In genomic region chr12:119687344-119687865, GRCh38 we compare ENCODE assay signal across 21 cellular contexts. TPM values are rescaled to one million over a fixed set of nuclear protein-coding genes. Genes with fewer than 3 reads are reported as not detected.
DNase-seq lines count a peak whose midpoint lies in the region; ATAC-seq, FAIRE-seq and TF ChIP-seq lines count a peak whose summit lies in the region.
"Had no signal": no experiment of that assay in that cellular context is flagged by ENCODE, and none has a peak within 500 bp of the region (broad histone marks: within the 10 kb centered on the region; RNA-seq: fewer than 3 reads in every experiment).

No MANE protein-coding gene starts in this region.

- H2AFZ ChIP-seq in HepG2 (ENCODE audit: low read length): no peak overlapping the region
- no peak overlapping the region for H2AFZ ChIP-seq in H1 (ENCODE audit: low read length)
- H2AFZ ChIP-seq in mesenchymal stem cell (ENCODE audit: low read depth, low read length): no peak overlapping the region
- H2AFZ ChIP-seq: PC-9 had no signal

- H3K4me2 ChIP-seq in HepG2 (ENCODE audit: low read depth, low read length): no peak overlapping the region
- no peak overlapping the region for H3K4me2 ChIP-seq in H1 (ENCODE audit: insufficient read depth in 1 of 2, low read depth in 2 of 2, low read length in 2 of 2)
- H3K4me2 ChIP-seq in mesenchymal stem cell (ENCODE audit: low read length, poor library complexity, severe bottlenecking): no peak overlapping the region
- H3K4me2 ChIP-seq: PC-9 had no signal

- peak overlapping the region; percentile 5 for H3K4me3 Mint-ChIP-seq in memory B cell
- H3K4me3 Mint-ChIP-seq in stimulated activated effector memory CD8-positive, alpha-beta T cell treated with anti-CD3 and anti-CD28 coated beads, Interleukin-12 subunit alpha, Interleukin-12 subunit beta, amount 100 ng/mL, for 72 hours: no peak overlapping the region
- H3K4me3 Mint-ChIP-seq: CD14-positive monocyte had no signal

- H2AK5ac ChIP-seq in H1 (ENCODE audit: low read depth, low read length): no peak overlapping the region
- H2AK5ac ChIP-seq in mesenchymal stem cell (ENCODE audit: low read length, severe bottlenecking): no peak overlapping the region

- no peak overlapping the region for H2BK20ac ChIP-seq in H1 (ENCODE audit: low read length)

- H3K27me3 ChIP-seq in HepG2 (ENCODE audit: control insufficient read depth in 1 of 2, insufficient read depth in 2 of 2, low read length in 2 of 2): no peaks in the 10 kb centered on the region
- H3K27me3 ChIP-seq in right lobe of liver: no peaks in the 10 kb centered on the region
- no peaks in the 10 kb centered on the region for H3K27me3 ChIP-seq in H1 (replicated peaks in 1 of 4; ENCODE audit: control insufficient read depth in 3 of 4, extremely low read depth in 1 of 4, insufficient read depth in 3 of 4, low read length in 3 of 4)
- no peaks in the 10 kb centered on the region for H3K27me3 ChIP-seq in mesenchymal stem cell (ENCODE audit: control insufficient read depth in 1 of 2, insufficient read depth in 1 of 2, low read length in 2 of 2)

- H3K9ac ChIP-seq in HepG2 (ENCODE audit: insufficient read depth, low read depth, low read length): no peak overlapping the region
- H3K9ac ChIP-seq in H1 (replicated peaks in 1 of 4; ENCODE audit: extremely low read depth in 1 of 4, low read depth in 3 of 4, low read length in 3 of 4): no peak overlapping the region
- H3K9ac ChIP-seq in mesenchymal stem cell (ENCODE audit: low read length): no peak overlapping the region

- TF ChIP-seq POLR2A in HepG2 (IDR thresholded peaks at IDR 0.05; ENCODE audit: insufficient read depth in 1 of 2, low read depth in 2 of 2, low read length in 2 of 2) (no peak), right lobe of liver (IDR thresholded peaks at IDR 0.05) (no peak), H1 (IDR thresholded peaks at IDR 0.05; ENCODE audit: control extremely low read depth in 1 of 2, low read depth in 2 of 2, low read length in 2 of 2) (no peak)

- TF ChIP-seq RAD21 in HepG2 (CRISPR knock-in tag; IDR thresholded peaks at IDR 0.05) (no peak), H1 (IDR thresholded peaks at IDR 0.05 in 1 of 2, conservative IDR thresholded peaks at IDR 0.05 in 1 of 2; ENCODE audit: low read depth in 2 of 2, low read length in 2 of 2) (no peak)

- no peak overlapping the region for H3K14ac ChIP-seq in H1 (ENCODE audit: insufficient read length)
- H3K14ac ChIP-seq in mesenchymal stem cell (ENCODE audit: low read length in 2 of 2): no peak overlapping the region

- H4K20me1 ChIP-seq in HepG2 (ENCODE audit: insufficient read depth, low read length) (no peaks in the 10 kb centered on the region), H1 (replicated peaks in 1 of 2; ENCODE audit: control insufficient read depth in 1 of 2, insufficient read depth in 2 of 2, low read length in 2 of 2) (no peaks in the 10 kb centered on the region)

- H3K36me3 ChIP-seq in HepG2 (replicated peaks in 1 of 2; ENCODE audit: control insufficient read depth in 1 of 2, insufficient read depth in 2 of 2, low read length in 2 of 2): peaks cover 3 to 12% of the 10 kb centered on the region in 2 experiments; a peak in 4 of 5 replicates
- no peaks in the 10 kb centered on the region for H3K36me3 ChIP-seq in right lobe of liver
- H3K36me3 ChIP-seq in H1 (ENCODE audit: control insufficient read depth in 2 of 4, insufficient read depth in 4 of 4, low read length in 3 of 4): peaks cover 6 to 24% (median 9%) of the 10 kb centered on the region in 4 experiments; a peak in 7 of 8 replicates
- peaks cover 13 to 17% of the 10 kb centered on the region in 2 experiments for H3K36me3 ChIP-seq in mesenchymal stem cell (ENCODE audit: control insufficient read depth in 1 of 2, insufficient read depth in 2 of 2, low read depth in 1 of 2, low read length in 2 of 2)

- H3K79me2 ChIP-seq in HepG2 (ENCODE audit: insufficient read depth, low read length): no peaks in the 10 kb centered on the region
- no peaks in the 10 kb centered on the region for H3K79me2 ChIP-seq in H1 (ENCODE audit: control insufficient read depth in 1 of 2, insufficient read depth in 2 of 2, low read length in 2 of 2)

- no peak overlapping the region for H3K56ac ChIP-seq in H1 (replicated peaks; ENCODE audit: insufficient read length, low read depth, low read length)

- POLR2A ChIA-PET in HepG2 (lab: Yijun Ruan, JAX) (interaction anchor here (1.2 kb wide), 1 partner anchor 18 kb away, joined by 4 read pairs; no protein-coding TSS in a partner anchor), H1 (lab: Charles Lee; ENCODE audit: partially characterized antibody) (no interaction called here)

- no peak overlapping the region for H2BK120ac ChIP-seq in H1 (replicated peaks; ENCODE audit: low read depth, low read length)
- H2BK120ac ChIP-seq in mesenchymal stem cell (ENCODE audit: low read depth, low read length): no peak overlapping the region

- no peak for DNase-seq in HepG2 (ENCODE audit: low spot score)
- no peak for DNase-seq in right lobe of liver
- no peak for DNase-seq in H1 (ENCODE audit: low read depth in 1 of 2, low spot score in 2 of 2)
- no peak for DNase-seq in memory B cell (ENCODE audit: low spot score in 2 of 2)
- no peak for DNase-seq in stimulated activated effector memory CD8-positive, alpha-beta T cell treated with anti-CD3 and anti-CD28 coated beads, Interleukin-12 subunit alpha, Interleukin-12 subunit beta, amount 100 ng/mL, for 72 hours (ENCODE audit: low spot score in 2 of 2)
- no peak for DNase-seq in foreskin melanocyte
- DNase-seq in mesenchymal stem cell: no peak
- no peak for DNase-seq in hypothalamus (lab: John Stamatoyannopoulos, UW)
- DNase-seq: 8988T, DMS79 treated with DMSO at 0.1 percent for 48 hours, Karpas-422, NCI-H1048, NCI-H1436, NCI-H1930, NCI-H226, NCI-H524 treated with DMSO at 0.1 percent for 48 hours, PC-9 had no signal

- H3K23me2 ChIP-seq in H1 (ENCODE audit: low read depth, low read length): no peaks in the 10 kb centered on the region

- H4K5ac ChIP-seq in H1 (ENCODE audit: insufficient read length, low read depth, low read length): no peak overlapping the region

- no peaks in the 10 kb centered on the region; the same call in 1 of the 2 replicates for H3K79me1 ChIP-seq in H1 (ENCODE audit: low read depth, low read length)
- H3K79me1 ChIP-seq in mesenchymal stem cell (replicated peaks; ENCODE audit: low read length, poor library complexity, severe bottlenecking): no peaks in the 10 kb centered on the region

- H4K91ac ChIP-seq in H1 (replicated peaks; ENCODE audit: insufficient read length, low read length) (no peak overlapping the region), mesenchymal stem cell (ENCODE audit: low read length) (no peak overlapping the region)

- BruUV-seq in HepG2 (replicated peaks; lab: Mats Ljungman, UMichigan): no TSS peak

- no peak overlapping the region for H3K18ac ChIP-seq in H1 (ENCODE audit: extremely low read depth, low read length)
- no peak overlapping the region for H3K18ac ChIP-seq in mesenchymal stem cell (ENCODE audit: low read depth in 1 of 2, low read length in 2 of 2)

- H3K23ac ChIP-seq in H1 (ENCODE audit: insufficient read length): no peak overlapping the region
- no peak overlapping the region for H3K23ac ChIP-seq in mesenchymal stem cell (ENCODE audit: low read length in 2 of 2)

- TF ChIP-seq CTCF in HepG2 (CRISPR knock-in tag; IDR thresholded peaks at IDR 0.05) (no peak), right lobe of liver (IDR thresholded peaks at IDR 0.05) (no peak), H1 (IDR thresholded peaks at IDR 0.05; ENCODE audit: control extremely low read depth in 1 of 3, insufficient read depth in 1 of 3, low read depth in 1 of 3, low read length in 3 of 3) (no peak)

- peaks cover 2% of the 10 kb centered on the region for H3K9me3 Mint-ChIP-seq in memory B cell
- no peaks in the 10 kb centered on the region for H3K9me3 Mint-ChIP-seq in stimulated activated effector memory CD8-positive, alpha-beta T cell treated with anti-CD3 and anti-CD28 coated beads, Interleukin-12 subunit alpha, Interleukin-12 subunit beta, amount 100 ng/mL, for 72 hours
- H3K9me3 Mint-ChIP-seq: CD14-positive monocyte had no signal

- no peak for ATAC-seq in HepG2
- ATAC-seq in right lobe of liver: no peak
- ATAC-seq in memory B cell (ENCODE audit: low read depth): no peak
- no peak for ATAC-seq in stimulated activated effector memory CD8-positive, alpha-beta T cell treated with anti-CD3 and anti-CD28 coated beads, Interleukin-12 subunit alpha, Interleukin-12 subunit beta, amount 100 ng/mL, for 72 hours

- peak overlapping the region; percentile 31 for H3K27ac Mint-ChIP-seq in memory B cell
- H3K27ac Mint-ChIP-seq in stimulated activated effector memory CD8-positive, alpha-beta T cell treated with anti-CD3 and anti-CD28 coated beads, Interleukin-12 subunit alpha, Interleukin-12 subunit beta, amount 100 ng/mL, for 72 hours: no peak overlapping the region

- in situ Hi-C loops in HepG2 (cut with HindIII; ENCODE audit: extremely low pct_ligation_motif_present, low pct_unique_long_range_greater_than_20kb): no loop called here

- no peak for FAIRE-seq in HepG2 (lab: Jason Lieb, UNC)
- FAIRE-seq in H1 (lab: Jason Lieb, UNC): no peak
- FAIRE-seq: HTR-8/SVneo had no signal

- H3K27me3 Mint-ChIP-seq in memory B cell: no peaks in the 10 kb centered on the region
- H3K27me3 Mint-ChIP-seq: IgD-negative memory B cell had no signal

- TF ChIP-seq EP300 in HepG2 (IDR thresholded peaks at IDR 0.05; ENCODE audit: low read depth in 2 of 2, low read length in 2 of 2): no peak
- TF ChIP-seq EP300 in HepG2 (CRISPR knock-in tag; IDR thresholded peaks at IDR 0.05; ENCODE audit: borderline replicate concordance): no peak
- TF ChIP-seq EP300 in H1 (IDR thresholded peaks at IDR 0.05; ENCODE audit: borderline replicate concordance in 1 of 2, low read depth in 2 of 2, low read length in 2 of 2): no peak

- H2BK12ac ChIP-seq in H1 (ENCODE audit: low read depth, low read length): no peak overlapping the region
- H2BK12ac ChIP-seq in mesenchymal stem cell (ENCODE audit: low read length in 2 of 2): peak overlapping the region in 1 of 2 experiments; percentile 15

- WGBS in HepG2 (ENCODE audit: low lambda C conversion rate): 96% methylated on average over 14 of the region's 15 CpGs
- WGBS in right lobe of liver (ENCODE audit: insufficient coverage, low coverage, low lambda C conversion rate, missing lambda C conversion rate): 43% methylated on average over 14 of the region's 15 CpGs
- WGBS in H1 (ENCODE audit: extremely low coverage in 1 of 2, insufficient coverage in 1 of 2, insufficient read length in 1 of 2, insufficient replicate concordance in 2 of 2, low coverage in 1 of 2, low lambda C conversion rate in 2 of 2, missing lambda C conversion rate in 1 of 2), 2 experiments: 88% methylated on average over 15 of the region's 15 CpGs; no CpG with 5 or more reads in 1 of the 2 experiments
- WGBS in mesenchymal stem cell: 49% methylated on average over 10 of the region's 15 CpGs

- H2BK15ac ChIP-seq in H1 (ENCODE audit: low read length): no peak overlapping the region
- H2BK15ac ChIP-seq in mesenchymal stem cell (ENCODE audit: low read depth, poor library complexity, severe bottlenecking): no peak overlapping the region

- peaks cover 2% of the 10 kb centered on the region for H3K36me3 Mint-ChIP-seq in memory B cell
- peaks cover under 1% of the 10 kb centered on the region for H3K36me3 Mint-ChIP-seq in stimulated activated effector memory CD8-positive, alpha-beta T cell treated with anti-CD3 and anti-CD28 coated beads, Interleukin-12 subunit alpha, Interleukin-12 subunit beta, amount 100 ng/mL, for 72 hours

- H4K8ac ChIP-seq in H1 (ENCODE audit: extremely low read depth, insufficient read depth, low read length) (no peak overlapping the region), mesenchymal stem cell (ENCODE audit: low read length) (no peak overlapping the region)

- H3K4me1 ChIP-seq in HepG2 (ENCODE audit: insufficient read depth, low read length) (peaks cover 80% of the 10 kb centered on the region), right lobe of liver (peaks cover 0 to 62% (median 17%) of the 10 kb centered on the region in 4 donors), H1 (replicated peaks in 1 of 4; ENCODE audit: control insufficient read depth in 3 of 4, insufficient read depth in 4 of 4, low read length in 3 of 4) (no peaks in the 10 kb centered on the region), mesenchymal stem cell (ENCODE audit: control insufficient read depth, insufficient read depth, low read depth, low read length) (peaks cover 10% of the 10 kb centered on the region)

- peaks cover 15% of the 10 kb centered on the region for H3K4me1 Mint-ChIP-seq in memory B cell
- no peaks in the 10 kb centered on the region for H3K4me1 Mint-ChIP-seq in stimulated activated effector memory CD8-positive, alpha-beta T cell treated with anti-CD3 and anti-CD28 coated beads, Interleukin-12 subunit alpha, Interleukin-12 subunit beta, amount 100 ng/mL, for 72 hours

- H3K4me3 ChIP-seq in HepG2 (replicated peaks in 1 of 3; ENCODE audit: insufficient read depth in 1 of 3, low read depth in 2 of 3, low read length in 3 of 3) (no peak overlapping the region), right lobe of liver (no peak overlapping the region), H1 (ENCODE audit: extremely low read depth in 1 of 4, insufficient read depth in 2 of 4, low read depth in 3 of 4, low read length in 4 of 4) (no peak overlapping the region), mesenchymal stem cell (ENCODE audit: insufficient read depth in 1 of 2, low read depth in 1 of 2, low read length in 2 of 2) (no peak overlapping the region)
- H3K4me3 ChIP-seq: HAP-1, PC-9 had no signal

- no peaks in the 10 kb centered on the region for H3K9me3 ChIP-seq in HepG2 (ENCODE audit: low read length)
- H3K9me3 ChIP-seq in right lobe of liver: no peaks in the 10 kb centered on the region
- no peaks in the 10 kb centered on the region; a peak in 1 of 4 replicates for H3K9me3 ChIP-seq in H1 (ENCODE audit: insufficient read depth in 2 of 2, low read depth in 1 of 2, low read length in 1 of 2)
- H3K9me3 ChIP-seq in mesenchymal stem cell (ENCODE audit: control insufficient read depth, low read length): no peaks in the 10 kb centered on the region
- H3K9me3 ChIP-seq: HAP-1 had no signal

- CTCF ChIA-PET in HepG2 (lab: Yijun Ruan, JAX; ENCODE audit: low intra/inter-chr PET ratio, low total read pairs): no interaction called here
- CTCF ChIA-PET in H1 (lab: Charles Lee; ENCODE audit: partially characterized antibody): interaction anchor here (0.6 to 1.2 kb wide), 2 partner anchors 22 to 140 kb away, joined by 3 read pairs; no protein-coding TSS in a partner anchor

- H3K4ac ChIP-seq in H1 (replicated peaks; ENCODE audit: insufficient read length, low read depth, low read length): no peak overlapping the region
- no peak overlapping the region for H3K4ac ChIP-seq in mesenchymal stem cell (ENCODE audit: low read depth in 1 of 2, low read length in 2 of 2)

- intact Hi-C loops in HepG2 (cut with micrococcal nuclease; ENCODE audit: unreplicated experiment): no loop called here
- intact Hi-C loops in right lobe of liver (cut with DNase I): no loop called here

- H2BK5ac ChIP-seq in H1 (ENCODE audit: low read depth, low read length): no peak overlapping the region
- H2BK5ac ChIP-seq in mesenchymal stem cell (ENCODE audit: low read depth, low read length, poor library complexity, severe bottlenecking): no peak overlapping the region

- no peak overlapping the region for H3K27ac ChIP-seq in HepG2 (ENCODE audit: extremely low read length, insufficient read depth, low read length)
- peak overlapping the region in 1 of 3 donors; percentile 49 for H3K27ac ChIP-seq in right lobe of liver
- H3K27ac ChIP-seq in H1 (ENCODE audit: low read depth, low read length): no peak overlapping the region
- H3K27ac ChIP-seq in mesenchymal stem cell (ENCODE audit: low read length, poor library complexity, severe bottlenecking): no peak overlapping the region
- H3K27ac ChIP-seq: PC-9 had no signal

RNA-seq across cellular contexts. Expression of gene PRKAB1, which starts 19.5 kb away (rescaled TPM):
- 25.4 and 28.4 TPM in 2 replicates for total RNA-seq in HepG2 (2016; rRNA removed; fragmentation: Illumina TruSeq; extraction: Trizol)
- total RNA-seq in HepG2 (2016; cell fraction: cytosol; rRNA removed; fragmentation: Illumina TruSeq; extraction: Trizol; ENCODE audit: low read depth): 7.2 and 8.3 TPM in 2 replicates
- total RNA-seq in HepG2 (2016; cell fraction: insoluble cytoplasmic fraction; rRNA removed; fragmentation: Illumina TruSeq; extraction: Trizol): 24.7 and 27.3 TPM in 2 replicates
- total RNA-seq in HepG2 (2016; cell fraction: membrane; rRNA removed; fragmentation: Illumina TruSeq; extraction: Trizol): 22.4 and 23.1 TPM in 2 replicates
- 28.4 and 31.7 TPM in 2 replicates for total RNA-seq in HepG2 (2016; cell fraction: nucleus; rRNA removed; fragmentation: Illumina TruSeq; extraction: Trizol)
- polyA plus RNA-seq in HepG2 (2011; rRNA removed): 35.5 and 36.0 TPM in 2 replicates
- 18.2 and 22.4 TPM in 2 replicates for polyA plus RNA-seq in HepG2 (2011; cell fraction: cytosol; rRNA removed)
- 37.3 and 45.3 TPM in 2 replicates for polyA plus RNA-seq in HepG2 (2011; cell fraction: nucleus; rRNA removed)
- polyA plus RNA-seq in HepG2 (2012): 24.3 and 27.4 TPM in 2 replicates
- polyA plus RNA-seq in HepG2 (2016; cell fraction: cytosol; fragmentation: Illumina TruSeq; extraction: Trizol; ENCODE audit: low read depth): 7.7 and 7.9 TPM in 2 replicates
- 29.5 and 33.6 TPM in 2 replicates for polyA plus RNA-seq in HepG2 (2016; cell fraction: insoluble cytoplasmic fraction; fragmentation: Illumina TruSeq; extraction: Trizol; ENCODE audit: low read depth)
- polyA plus RNA-seq in HepG2 (2016; cell fraction: membrane; fragmentation: Illumina TruSeq; extraction: Trizol; ENCODE audit: low read depth): 15.0 and 16.9 TPM in 2 replicates
- polyA plus RNA-seq in HepG2 (2016; cell fraction: nucleus; fragmentation: Illumina TruSeq; extraction: Trizol; ENCODE audit: insufficient read depth, low read depth): 46.1 and 56.3 TPM in 2 replicates
- 29.1 and 36.9 TPM in 2 replicates for polyA minus RNA-seq in HepG2 (2011; rRNA and poly(A)+ RNA removed; ENCODE audit: low replicate concordance)
- polyA minus RNA-seq in HepG2 (2011; cell fraction: cytosol; rRNA and poly(A)+ RNA removed): 16.0 and 23.4 TPM in 2 replicates
- 36.9 and 50.9 TPM in 2 replicates for polyA minus RNA-seq in HepG2 (2011; cell fraction: nucleus; rRNA and poly(A)+ RNA removed)
- total RNA-seq in right lobe of liver: 10 to 100 TPM in 4 of 6 experiments, 1 to 10 TPM in 2; 8.2 to 17.1 (median 10.3) TPM
- 24.0 and 24.3 TPM in 2 replicates for total RNA-seq in H1 (2021; fragmentation: NEBNext Ultra II Directional; extraction: Animal tissue kit (Norgen Biotek cat#: 25700))
- polyA plus RNA-seq in H1 (2011; rRNA removed): 32.1 and 33.7 TPM in 2 replicates
- polyA plus RNA-seq in H1 (2011; cell fraction: cytosol; rRNA removed): 29.1 TPM
- polyA plus RNA-seq in H1 (2011; cell fraction: nucleus; rRNA removed): 42.8 TPM
- 23.2 to 29.4 TPM (median 24.3 TPM) in 4 replicates for polyA plus RNA-seq in H1 (2012, experiment 1 of 2)
- 31.8 TPM for polyA plus RNA-seq in H1 (2012, experiment 2 of 2)
- polyA plus RNA-seq in H1 (2013, experiment 1 of 2): 21.8 TPM
- 20.6 TPM for polyA plus RNA-seq in H1 (2013, experiment 2 of 2)
- 31.9 and 32.0 TPM in 2 replicates for polyA minus RNA-seq in H1 (2011; rRNA and poly(A)+ RNA removed)
- 29.7 TPM for polyA minus RNA-seq in H1 (2011; cell fraction: cytosol; rRNA and poly(A)+ RNA removed)
- polyA minus RNA-seq in H1 (2011; cell fraction: nucleus; rRNA and poly(A)+ RNA removed): 47.5 TPM
- 23.6 TPM for polyA plus RNA-seq in mesenchymal stem cell (2013, experiment 1 of 2)
- polyA plus RNA-seq in mesenchymal stem cell (2013, experiment 2 of 2): 28.1 TPM

Comparison
In these comparisons a context has a peak if more than half of its experiments do, and no peak if none do; other contexts are left out.
1. Of the 41 proteins assayed by ChIP-seq in both HepG2 and H1: peak only in HepG2: none; only in H1: none; in both: SRF; in neither: 40.